Comparison of ENCODE assay signal across 23 cellular contexts in the genomic region with DNA sequence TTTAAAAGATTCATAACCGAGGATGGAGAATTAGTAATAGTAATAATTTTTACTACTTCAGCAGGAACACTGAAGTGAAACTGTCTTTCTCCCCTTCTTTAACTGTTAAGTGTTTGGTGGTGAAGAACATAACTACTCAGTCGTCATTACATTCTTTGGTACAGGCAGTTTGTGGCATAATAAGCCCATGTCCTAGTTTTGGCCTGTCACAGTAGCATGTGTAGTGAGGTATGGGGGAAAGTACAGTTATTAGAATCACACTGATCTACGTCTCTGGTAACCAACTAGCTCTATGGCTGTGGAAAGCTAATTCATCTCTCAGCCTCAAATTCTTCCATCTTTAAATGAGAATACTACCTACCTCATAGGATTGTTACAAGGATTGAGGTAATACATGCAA.
DNase-seq lines count a peak whose midpoint lies in the region; ATAC-seq, FAIRE-seq and TF ChIP-seq lines count a peak whose summit lies in the region.
"Had no signal": no experiment of that assay in that cellular context is flagged by ENCODE, and none has a peak within 500 bp of the region (broad histone marks: within the 10 kb centered on the region; RNA-seq: fewer than 3 reads in every experiment).

No MANE protein-coding gene starts in this region.

- no peaks in the 10 kb centered on the region; the same call in 1 of the 2 replicates for H3K27me3 Mint-ChIP-seq in HFFc6 (ENCODE audit: insufficient read depth)

- FAIRE-seq in GM12878 (lab: Jason Lieb, UNC): no peak
- FAIRE-seq: A204.1, GM18507 had no signal

- ATAC-seq in GM12878: peak; percentile 57
- no peak for ATAC-seq in gastroesophageal sphincter
- no peak for ATAC-seq in body of pancreas
- ATAC-seq in omental fat pad (ENCODE audit: low FRiP score): no peak
- ATAC-seq in mucosa of descending colon: no peak
- ATAC-seq: CD8-positive, alpha-beta T cell; GM23338 had no signal

- no peaks in the 10 kb centered on the region for H3K36me3 Mint-ChIP-seq in HFFc6 (ENCODE audit: low read depth)
- H3K36me3 Mint-ChIP-seq: CD4-positive, CD25-positive, alpha-beta regulatory T cell; CD8-positive, alpha-beta T cell had no signal

- CTCF ChIA-PET in GM12878 (lab: Yijun Ruan, JAX): interaction anchor here (1.6 kb wide), 1 partner anchor 109 kb away, joined by 4 read pairs; no protein-coding TSS in a partner anchor

- H3K4me1 ChIP-seq in GM12878 (ENCODE audit: control insufficient read depth, insufficient read depth, low read length) (no peaks in the 10 kb centered on the region), gastroesophageal sphincter (peaks cover 16 to 73% (median 17%) of the 10 kb centered on the region in 3 donors), body of pancreas (peaks cover 16% of the 10 kb centered on the region), SJCRH30 (peaks cover 15% of the 10 kb centered on the region), mucosa of descending colon (ENCODE audit: low read depth) (no peaks in the 10 kb centered on the region)
- H3K4me1 ChIP-seq: BLaER1, Caco-2, HAP-1 had no signal

- TF ChIP-seq CTCF in HFFc6 (IDR thresholded peaks at IDR 0.05): no peak
- TF ChIP-seq CTCF in GM12878 (IDR thresholded peaks at IDR 0.05 in 2 of 3, conservative IDR thresholded peaks at IDR 0.05 in 1 of 3; ENCODE audit: control insufficient read depth in 2 of 3, extremely low read depth in 1 of 3, insufficient read depth in 1 of 3, low read depth in 3 of 3, low read length in 3 of 3): no peak
- TF ChIP-seq CTCF in gastroesophageal sphincter (IDR thresholded peaks at IDR 0.05): no peak
- no peak for TF ChIP-seq CTCF in body of pancreas (IDR thresholded peaks at IDR 0.05)
- no peak for TF ChIP-seq CTCF in omental fat pad (IDR thresholded peaks at IDR 0.05)
- no peak for TF ChIP-seq CTCF in mucosa of descending colon (IDR thresholded peaks at IDR 0.05)

- RAD21 ChIA-PET in GM12878 (lab: Charles Lee; ENCODE audit: unreplicated experiment): no interaction called here

- DNase-seq in G401 (ENCODE audit: low spot score): peak; percentile 57
- no peak for DNase-seq in HFFc6
- peak; percentile 2 for DNase-seq in GM12878 (ENCODE audit: low read depth, low spot score)
- DNase-seq in body of pancreas: no peak
- DNase-seq in omental fat pad (ENCODE audit: low spot score): no peak
- DNase-seq in SJCRH30: no peak
- DNase-seq in mucosa of descending colon: no peak
- DNase-seq: Caco-2; CD4-positive, CD25-positive, alpha-beta regulatory T cell; CD8-positive, alpha-beta T cell; DMS153; DMS79; EL; GF-D8 had no signal

- H3K4me2 ChIP-seq in GM12878 (ENCODE audit: control insufficient read depth, insufficient read depth): no peak overlapping the region
- H3K4me2 ChIP-seq: BLaER1, GM23338 had no signal

- no peak for TF ChIP-seq RAD21 in GM12878 (IDR thresholded peaks at IDR 0.05; ENCODE audit: insufficient read depth, low read depth, low read length)

- H3K9me3 Mint-ChIP-seq in HFFc6: no peaks in the 10 kb centered on the region
- H3K9me3 Mint-ChIP-seq: CD4-positive, CD25-positive, alpha-beta regulatory T cell; CD8-positive, alpha-beta T cell; GM23338 had no signal

- POLR2A ChIA-PET in GM12878 (lab: Charles Lee): no interaction called here

- no peak for TF ChIP-seq POLR2A in GM12878 (IDR thresholded peaks at IDR 0.05; ENCODE audit: low read depth, low read length)
- no peak for TF ChIP-seq POLR2A in gastroesophageal sphincter (IDR thresholded peaks at IDR 0.05)
- TF ChIP-seq POLR2A in body of pancreas (IDR thresholded peaks at IDR 0.05): no peak

- TF ChIP-seq EP300 in GM12878 (IDR thresholded peaks at IDR 0.05; ENCODE audit: borderline replicate concordance in 1 of 2, control insufficient read depth in 1 of 2, low read depth in 2 of 2, low read length in 2 of 2) (no peak), gastroesophageal sphincter (IDR thresholded peaks at IDR 0.05) (no peak)

- SMC1A ChIA-PET in GM12878 (lab: Charles Lee; ENCODE audit: uncharacterized antibody, unreplicated experiment): interaction anchor here (1.4 kb wide), 1 partner anchor 14 kb away, joined by 3 read pairs; no protein-coding TSS in a partner anchor

- no peak overlapping the region for H3K9ac ChIP-seq in GM12878 (ENCODE audit: control insufficient read depth, insufficient read depth, low read length)
- H3K9ac ChIP-seq: BLaER1 had no signal

- BruUV-seq in GM12878 (replicated peaks; lab: Mats Ljungman, UMichigan): no TSS peak

- peaks cover 72% of the 10 kb centered on the region for H3K4me1 Mint-ChIP-seq in HFFc6 (ENCODE audit: low read depth)
- H3K4me1 Mint-ChIP-seq: B cell; CD4-positive, CD25-positive, alpha-beta regulatory T cell had no signal

- WGBS in GM12878 (ENCODE audit: insufficient coverage, insufficient replicate concordance, low lambda C conversion rate, missing lambda C conversion rate): 15% methylated on average over 3 of the region's 3 CpGs
- 30 to 52% methylated on average over 3 of the region's 3 CpGs for WGBS in gastroesophageal sphincter (ENCODE audit: low coverage in 1 of 2), 2 donors
- 76 to 86% methylated on average over 3 of the region's 3 CpGs for WGBS in body of pancreas, 2 donors

- no peaks in the 10 kb centered on the region for H4K20me1 ChIP-seq in GM12878 (ENCODE audit: control insufficient read depth, insufficient read depth)
- H4K20me1 ChIP-seq: BLaER1 had no signal

- H3K9me3 ChIP-seq in GM12878 (replicated peaks; ENCODE audit: control insufficient read depth, insufficient read depth, low read length) (no peaks in the 10 kb centered on the region), gastroesophageal sphincter (no peaks in the 10 kb centered on the region), body of pancreas (no peaks in the 10 kb centered on the region), SJCRH30 (replicated peaks) (no peaks in the 10 kb centered on the region), mucosa of descending colon (no peaks in the 10 kb centered on the region)
- H3K9me3 ChIP-seq: BLaER1, Caco-2, HAP-1 had no signal

- H3K79me2 ChIP-seq in GM12878 (ENCODE audit: control insufficient read depth, insufficient read depth, low read length): no peaks in the 10 kb centered on the region

- intact Hi-C loops in GM12878 (cut with micrococcal nuclease; ENCODE audit: unreplicated experiment): no loop called here
- intact Hi-C loops in body of pancreas (cut with DNase I): no loop called here
- intact Hi-C loops in mucosa of descending colon (cut with DNase I, micrococcal nuclease): no loop called here

- H3K27me3 ChIP-seq in GM12878 (replicated peaks in 1 of 2; ENCODE audit: control insufficient read depth in 2 of 2, insufficient read depth in 2 of 2, low read length in 1 of 2) (peaks cover 0 to 3% of the 10 kb centered on the region in 2 experiments; a peak in 1 of 4 replicates), gastroesophageal sphincter (no peaks in the 10 kb centered on the region), body of pancreas (no peaks in the 10 kb centered on the region), SJCRH30 (no peaks in the 10 kb centered on the region)
- H3K27me3 ChIP-seq: BLaER1 had no signal

- in situ Hi-C loops in G401 (cut with HindIII; ENCODE audit: low sequenced_read_pairs) (no loop called here), GM12878 (cut with MboI) (no loop called here)

- H3K36me3 ChIP-seq in GM12878 (ENCODE audit: control insufficient read depth in 2 of 2, insufficient read depth in 2 of 2, low read length in 1 of 2) (no peaks in the 10 kb centered on the region), gastroesophageal sphincter (no peaks in the 10 kb centered on the region), body of pancreas (replicated peaks in 1 of 2; ENCODE audit: insufficient read depth in 1 of 2, low read depth in 2 of 2) (no peaks in the 10 kb centered on the region), SJCRH30 (no peaks in the 10 kb centered on the region), mucosa of descending colon (ENCODE audit: low read depth) (no peaks in the 10 kb centered on the region)
- H3K36me3 ChIP-seq: BLaER1, HAP-1 had no signal

- H3K27ac ChIP-seq in GM12878 (ENCODE audit: control insufficient read depth, insufficient read depth): no peak overlapping the region
- H3K27ac ChIP-seq in gastroesophageal sphincter: peak overlapping the region in 3 of 4 donors; percentile 17 to 28 (median 20)
- H3K27ac ChIP-seq in body of pancreas: no peak overlapping the region
- no peak overlapping the region for H3K27ac ChIP-seq in SJCRH30
- H3K27ac ChIP-seq: 22Rv1, BLaER1, C4-2B had no signal

- no peak overlapping the region for H3K4me3 ChIP-seq in GM12878
- H3K4me3 ChIP-seq in gastroesophageal sphincter: no peak overlapping the region
- H3K4me3 ChIP-seq in body of pancreas: no peak overlapping the region
- H3K4me3 ChIP-seq in SJCRH30: no peak overlapping the region
- H3K4me3 ChIP-seq in mucosa of descending colon: no peak overlapping the region
- H3K4me3 ChIP-seq: BLaER1, GM23338, HAP-1 had no signal

- H3K4me3 Mint-ChIP-seq in HFFc6: no peak overlapping the region
- H3K4me3 Mint-ChIP-seq: B cell; CD4-positive, CD25-positive, alpha-beta regulatory T cell; CD8-positive, alpha-beta T cell; GM23338 had no signal

- no peak overlapping the region for H2AFZ ChIP-seq in GM12878 (ENCODE audit: control insufficient read depth, low read depth, low read length)
- H2AFZ ChIP-seq: GM23338 had no signal

- H3K27ac Mint-ChIP-seq in HFFc6: peak overlapping the region; percentile 42; the same call in 1 of the 2 replicates
- H3K27ac Mint-ChIP-seq: B cell; CD8-positive, alpha-beta T cell; GM23338 had no signal

TF ChIP-seq in GM12878, 131 proteins besides CTCF, POLR2A, EP300 and RAD21 (continues in another document):
- TF ChIP-seq RELA (IDR thresholded peaks at IDR 0.05; ENCODE audit: borderline replicate concordance, partially characterized antibody) (no peak), POLR2AphosphoS2 (IDR thresholded peaks at IDR 0.05; ENCODE audit: low read depth, low read length) (no peak), BRCA1 (IDR thresholded peaks at IDR 0.05; ENCODE audit: low read depth, low read length) (no peak)
- TF ChIP-seq, protein P1, sequence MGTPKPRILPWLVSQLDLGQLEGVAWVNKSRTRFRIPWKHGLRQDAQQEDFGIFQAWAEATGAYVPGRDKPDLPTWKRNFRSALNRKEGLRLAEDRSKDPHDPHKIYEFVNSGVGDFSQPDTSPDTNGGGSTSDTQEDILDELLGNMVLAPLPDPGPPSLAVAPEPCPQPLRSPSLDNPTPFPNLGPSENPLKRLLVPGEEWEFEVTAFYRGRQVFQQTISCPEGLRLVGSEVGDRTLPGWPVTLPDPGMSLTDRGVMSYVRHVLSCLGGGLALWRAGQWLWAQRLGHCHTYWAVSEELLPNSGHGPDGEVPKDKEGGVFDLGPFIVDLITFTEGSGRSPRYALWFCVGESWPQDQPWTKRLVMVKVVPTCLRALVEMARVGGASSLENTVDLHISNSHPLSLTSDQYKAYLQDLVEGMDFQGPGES (IDR thresholded peaks at IDR 0.05): no peak

Comparison
In these comparisons a context has a peak if more than half of its experiments do, and no peak if none do; other contexts are left out.
1. DNase-seq: peak in G401 (single experiment) and GM12878 (single experiment); none in HFFc6 (single experiment), body of pancreas (0 of 4), omental fat pad (single experiment), SJCRH30 (0 of 2) and mucosa of descending colon (0 of 3).
2. H3K27ac ChIP-seq: peak in gastroesophageal sphincter (3 of 4); none in GM12878 (single experiment), body of pancreas (0 of 4) and SJCRH30 (single experiment).